18 cellular contexts compared by ENCODE assay signal in the genomic region with DNA sequence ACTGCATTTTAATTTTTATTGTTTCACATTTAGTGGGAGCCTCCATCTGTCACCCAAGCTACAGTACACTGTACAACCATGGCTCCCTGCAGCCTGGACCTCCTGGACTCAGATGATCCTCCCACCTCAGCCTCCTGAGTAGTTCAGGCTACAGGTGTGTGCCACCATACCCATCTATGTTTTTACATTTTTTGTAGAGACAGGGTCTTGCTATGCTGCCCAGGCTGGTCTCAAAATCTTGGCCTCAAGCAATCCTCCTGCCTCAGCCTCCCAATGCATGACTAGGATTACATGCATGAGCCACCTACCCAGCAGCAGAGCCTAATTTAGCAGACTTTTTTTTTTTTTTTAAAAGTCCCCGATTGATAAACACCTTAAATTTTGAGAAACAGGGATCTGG. TPM values are rescaled to one million over a fixed set of nuclear protein-coding genes. Genes with fewer than 3 reads are reported as not detected.
A peak's percentile ranks its signal among the peaks of the same experiment; 100 is the strongest.
DNase-seq lines count a peak whose midpoint lies in the region; ATAC-seq and TF ChIP-seq lines count a peak whose summit lies in the region.
"Had no signal": no experiment of that assay in that cellular context is flagged by ENCODE, and none has a peak within 500 bp of the region (broad histone marks: within the 10 kb centered on the region; RNA-seq: fewer than 3 reads in every experiment).

No MANE protein-coding gene starts in this region.

- intact Hi-C loops in CD8-positive, alpha-beta T cell (cut with DNase I, micrococcal nuclease) = loop anchor here in 1 of 2 experiments (2.0 kb wide), 1 partner anchor 14 kb away; no protein-coding TSS in a partner anchor

- H3K4me1 ChIP-seq in CD8-positive, alpha-beta T cell (ENCODE audit: insufficient read depth, low read length) = peaks cover 77% of the 10 kb centered on the region

- POLR2A ChIA-PET in CD8-positive, alpha-beta T cell (lab: Charles Lee) = interaction anchor here (1.0 kb wide), 1 partner anchor 10 kb away, joined by 3 read pairs; no protein-coding TSS in a partner anchor
- POLR2A ChIA-PET in naive thymus-derived CD8-positive, alpha-beta T cell (lab: Charles Lee) = no interaction called here

- H3K4me3 ChIP-seq in CD8-positive, alpha-beta T cell (ENCODE audit: low read depth, low read length) = no peak overlapping the region

- H3K27ac Mint-ChIP-seq in CD8-positive, alpha-beta T cell = peak overlapping the region; percentile 95
- peak overlapping the region; percentile 50 for H3K27ac Mint-ChIP-seq in activated naive CD8-positive, alpha-beta T cell treated with anti-CD3 and anti-CD28 coated beads, Interleukin-2, amount 50 U/mL, for 24 hours
- peak overlapping the region; percentile 86 to 96 (median 92) for H3K27ac Mint-ChIP-seq in naive thymus-derived CD8-positive, alpha-beta T cell
- H3K27ac Mint-ChIP-seq: HFFc6 had no signal

- H3K27me3 ChIP-seq in CD8-positive, alpha-beta T cell (ENCODE audit: insufficient read depth, low read length) = no peaks in the 10 kb centered on the region

- peak; percentile 47 for DNase-seq in activated CD8-positive, alpha-beta memory T cell treated with anti-CD3 and anti-CD28 coated beads for 24 hours
- DNase-seq in activated CD8-positive, alpha-beta memory T cell treated with anti-CD3 and anti-CD28 coated beads, Interleukin-2, amount 50 U/mL, for 48 hours = no peak
- DNase-seq in CD8-positive, alpha-beta T cell = no peak
- no peak for DNase-seq in activated naive CD8-positive, alpha-beta T cell treated with anti-CD3 and anti-CD28 coated beads, Interleukin-2, amount 50 U/mL, for 24 hours
- no peak for DNase-seq in naive thymus-derived CD8-positive, alpha-beta T cell
- DNase-seq in NCI-H146 (lab: John Stamatoyannopoulos, UW) = no peak
- DNase-seq: C1 segment of cervical spinal cord, DMS79, GOT3, HFFc6, MM.1S, NCI-H1105, NCI-H187 treated with DMSO at 0.1 percent for 48 hours, NCI-H2171 treated with DMSO at 0.1 percent for 48 hours, NCI-H510A, SHP77 had no signal

- no peaks in the 10 kb centered on the region for H3K27me3 Mint-ChIP-seq in CD8-positive, alpha-beta T cell (ENCODE audit: low read depth)
- no peaks in the 10 kb centered on the region for H3K27me3 Mint-ChIP-seq in activated naive CD8-positive, alpha-beta T cell treated with anti-CD3 and anti-CD28 coated beads, Interleukin-2, amount 50 U/mL, for 24 hours
- no peaks in the 10 kb centered on the region for H3K27me3 Mint-ChIP-seq in naive thymus-derived CD8-positive, alpha-beta T cell

- no peak overlapping the region for H3K27ac ChIP-seq in CD8-positive, alpha-beta T cell (ENCODE audit: low read depth, low read length)

- no peak for TF ChIP-seq CTCF in CD8-positive, alpha-beta T cell (IDR thresholded peaks at IDR 0.05)

- H3K4me1 Mint-ChIP-seq in CD8-positive, alpha-beta T cell (ENCODE audit: low read depth) = peaks cover 84% of the 10 kb centered on the region
- peaks cover 85% of the 10 kb centered on the region for H3K4me1 Mint-ChIP-seq in activated naive CD8-positive, alpha-beta T cell treated with anti-CD3 and anti-CD28 coated beads, Interleukin-2, amount 50 U/mL, for 24 hours
- H3K4me1 Mint-ChIP-seq in naive thymus-derived CD8-positive, alpha-beta T cell = peaks cover 53 to 86% (median 83%) of the 10 kb centered on the region in 4 donors

- H3K36me3 ChIP-seq in CD8-positive, alpha-beta T cell (ENCODE audit: insufficient read depth, low read length) = no peaks in the 10 kb centered on the region

- CTCF ChIA-PET in CD8-positive, alpha-beta T cell (lab: Charles Lee) = no interaction called here

- H3K9me3 ChIP-seq in CD8-positive, alpha-beta T cell (ENCODE audit: low read length) = no peaks in the 10 kb centered on the region

- H3K4me3 Mint-ChIP-seq in CD8-positive, alpha-beta T cell = peak overlapping the region; percentile 1
- H3K4me3 Mint-ChIP-seq in activated naive CD8-positive, alpha-beta T cell treated with anti-CD3 and anti-CD28 coated beads, Interleukin-2, amount 50 U/mL, for 24 hours = no peak overlapping the region
- peak overlapping the region in 8 of 10 donors; percentile 1 to 75 (median 44) for H3K4me3 Mint-ChIP-seq in naive thymus-derived CD8-positive, alpha-beta T cell
- H3K4me3 Mint-ChIP-seq: HFFc6 had no signal

- no peaks in the 10 kb centered on the region for H3K9me3 Mint-ChIP-seq in CD8-positive, alpha-beta T cell
- peaks cover 4% of the 10 kb centered on the region for H3K9me3 Mint-ChIP-seq in activated naive CD8-positive, alpha-beta T cell treated with anti-CD3 and anti-CD28 coated beads, Interleukin-2, amount 50 U/mL, for 24 hours
- no peaks in the 10 kb centered on the region for H3K9me3 Mint-ChIP-seq in naive thymus-derived CD8-positive, alpha-beta T cell
- H3K9me3 Mint-ChIP-seq: HFFc6 had no signal

- H3K36me3 Mint-ChIP-seq in CD8-positive, alpha-beta T cell = peaks cover 50% of the 10 kb centered on the region
- peaks cover 28% of the 10 kb centered on the region for H3K36me3 Mint-ChIP-seq in activated naive CD8-positive, alpha-beta T cell treated with anti-CD3 and anti-CD28 coated beads, Interleukin-2, amount 50 U/mL, for 24 hours (ENCODE audit: low read depth)
- peaks cover 0 to 30% (median 5%) of the 10 kb centered on the region in 3 donors for H3K36me3 Mint-ChIP-seq in naive thymus-derived CD8-positive, alpha-beta T cell

- ATAC-seq in CD8-positive, alpha-beta T cell = no peak
- no peak for ATAC-seq in activated naive CD8-positive, alpha-beta T cell treated with anti-CD3 and anti-CD28 coated beads, Interleukin-2, amount 50 U/mL, for 24 hours
- ATAC-seq in naive thymus-derived CD8-positive, alpha-beta T cell = no peak
- ATAC-seq in HG02588 (IDR thresholded peaks at IDR 0.05; ENCODE audit: unreplicated experiment) (no peak), HG02623 (IDR thresholded peaks at IDR 0.05; ENCODE audit: unreplicated experiment) (no peak)

RNA-seq across cellular contexts. Expression of a gene that starts 5.6 kb away (rescaled TPM):
- total RNA-seq in CD8-positive, alpha-beta T cell = 10 to 100 TPM; 82.5 to 89.5 TPM
- 100 to 1,000 TPM; 152 to 169 TPM for total RNA-seq in naive thymus-derived CD8-positive, alpha-beta T cell
- 10 to 100 TPM; 54.3 to 77.5 (median 59.9) TPM for polyA plus RNA-seq in naive thymus-derived CD8-positive, alpha-beta T cell
